Comparison of ENCODE assay signal across 36 cellular contexts in the genomic region with DNA sequence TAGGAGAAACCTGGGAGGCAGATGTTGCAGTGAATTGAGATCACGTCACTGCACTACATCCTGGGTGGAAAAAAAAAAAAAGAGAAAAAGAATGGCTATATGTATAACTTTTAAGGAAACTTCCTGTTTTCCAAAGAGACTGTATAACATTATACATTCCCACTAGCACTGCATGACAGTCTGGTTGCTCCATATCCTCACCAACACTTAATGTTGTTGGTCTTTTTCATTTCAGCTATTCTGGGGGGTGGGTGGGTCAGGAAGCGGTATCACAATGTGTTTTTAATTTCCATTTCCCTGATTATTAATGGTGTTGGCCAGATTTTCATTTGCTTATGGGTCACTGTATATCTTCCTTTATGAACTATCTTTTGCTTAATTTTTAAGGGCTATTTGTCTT. TPM values are rescaled to one million over a fixed set of nuclear protein-coding genes. Genes with fewer than 3 reads are reported as not detected.
"Had no signal": no experiment of that assay in that cellular context is flagged by ENCODE, and none has a peak within 500 bp of the region (broad histone marks: within the 10 kb centered on the region; RNA-seq: fewer than 3 reads in every experiment).

No MANE protein-coding gene starts in this region.

- ATAC-seq: activated naive CD4-positive, alpha-beta T cell treated with anti-CD3 and anti-CD28 coated beads, Interleukin-2, amount 50 U/mL, for 72 hours; activated naive CD8-positive, alpha-beta T cell treated with anti-CD3 and anti-CD28 coated beads, Interleukin-2, amount 50 U/mL, for 24 hours; activated T-cell treated with anti-CD3 and anti-CD28 coated beads, Interleukin-2, amount 50 U/mL, for 4 hours; activated T-cell treated with anti-CD3 and anti-CD28 coated beads, Interleukin-2, amount 50 U/mL, for 72 hours; activated T-helper 17 cell treated with anti-CD3 and anti-CD28 coated beads, Interleukin-2, amount 50 U/mL, for 72 hours; body of pancreas had no signal

- H3K9me3 ChIP-seq: adrenal gland, body of pancreas had no signal

- H3K27me3 ChIP-seq: adrenal gland, ascending aorta, body of pancreas, brain microvascular endothelial cell, breast epithelium, cardiac muscle cell had no signal

- H3K4me1 ChIP-seq: adrenal gland, ascending aorta, breast epithelium had no signal

- FAIRE-seq: astrocyte, bronchial epithelial cell had no signal

- DNase-seq: activated effector memory CD4-positive, alpha-beta T cell treated with anti-CD3 and anti-CD28 coated beads, Interleukin-2, amount 50 U/mL, for 16 hours; activated effector memory CD4-positive, alpha-beta T cell treated with Interleukin-2 at 50 U/mL for 16 hours; activated gamma-delta T cell; activated gamma-delta T cell treated with Interleukin-2 at 50 U/mL for 16 hours; activated naive CD4-positive, alpha-beta T cell; activated naive CD4-positive, alpha-beta T cell treated with anti-CD3 and anti-CD28 coated beads for 36 hours; activated naive CD4-positive, alpha-beta T cell treated with anti-CD3 and anti-CD28 coated beads, Interleukin-2, amount 10 ng/mL, durations not matched to agents 7 days and 5 days; activated naive CD4-positive, alpha-beta T cell treated with anti-CD3 and anti-CD28 coated beads, Interleukin-2, amount 50 U/mL, for 16 hours; activated naive CD4-positive, alpha-beta T cell treated with Interleukin-2 at 50 U/mL for 16 hours; activated naive CD8-positive, alpha-beta T cell treated with anti-CD3 and anti-CD28 coated beads for 36 hours; activated naive CD8-positive, alpha-beta T cell treated with anti-CD3 and anti-CD28 coated beads, Interleukin-2, amount 10 ng/mL, durations not matched to agents 7 days and 5 days; activated naive CD8-positive, alpha-beta T cell treated with anti-CD3 and anti-CD28 coated beads, Interleukin-2, amount 50 U/mL, for 24 hours; activated T-cell treated with anti-CD3 and anti-CD28 coated beads, Interleukin-2, amount 50 U/mL, for 4 hours; activated T-cell treated with anti-CD3 and anti-CD28 coated beads, Interleukin-2, amount 50 U/mL, for 48 hours; activated T-cell treated with anti-CD3 and anti-CD28 coated beads, Interleukin-2, amount 50 U/mL, for 72 hours; adrenal gland; amniotic stem cell; amygdala; anterior cingulate cortex; aorta; body of pancreas; brain microvascular endothelial cell; caudate nucleus; central memory CD4-positive, alpha-beta T cell; cerebellar nuclear complex had no signal

- H3K4me3 ChIP-seq: adrenal gland, ascending aorta, body of pancreas, breast epithelium, cardiac muscle cell had no signal

- H3K36me3 ChIP-seq: adrenal gland, ascending aorta, brain microvascular endothelial cell, breast epithelium, cardiac muscle cell had no signal

- H3K27ac ChIP-seq: adrenal gland, ascending aorta, body of pancreas, brain microvascular endothelial cell, breast epithelium, cardiac muscle cell had no signal

RNA-seq across cellular contexts. Expression of gene LRIT3, which starts 13.4 kb away (rescaled TPM):
- total RNA-seq: activated T-helper 1 cell treated with anti-CD3 and anti-CD28 coated beads, Interleukin-12 subunit alpha, Interleukin-12 subunit beta, Interleukin-2, Interleukin-4 antibody, amounts not matched to agents 30 ng/mL and 10 ng/mL and 1 ng/mL, durations not matched to agents 14 hours and 24 hours and 36 hours; ascending aorta; cardiac septum had no signal

RNA-seq across cellular contexts. Expression of gene RRH, which starts 33.5 kb away (rescaled TPM):
- total RNA-seq: activated naive CD4-positive, alpha-beta T cell treated with anti-CD3 and anti-CD28 coated beads for 36 hours; activated naive CD8-positive, alpha-beta T cell treated with anti-CD3 and anti-CD28 coated beads for 36 hours; activated naive CD8-positive, alpha-beta T cell treated with anti-CD3 and anti-CD28 coated beads, Interleukin-2, amount 10 ng/mL, durations not matched to agents 7 days and 5 days; ascending aorta; body of pancreas; cardiac muscle cell; chondrocyte had no signal
- polyA plus RNA-seq: aorta had no signal

RNA-seq across cellular contexts. Expression of gene GAR1, which starts 45.7 kb away (rescaled TPM):
- total RNA-seq: ascending aorta had no signal

RNA-seq across cellular contexts. Expression of gene EGF, which starts 51.4 kb away (rescaled TPM):
- total RNA-seq: activated naive CD4-positive, alpha-beta T cell treated with anti-CD3 and anti-CD28 coated beads for 36 hours; activated naive CD4-positive, alpha-beta T cell treated with anti-CD3 and anti-CD28 coated beads, Interleukin-2, amount 50 U/mL, for 72 hours; activated naive CD8-positive, alpha-beta T cell treated with anti-CD3 and anti-CD28 coated beads for 36 hours; activated naive CD8-positive, alpha-beta T cell treated with anti-CD3 and anti-CD28 coated beads, Interleukin-2, amount 10 ng/mL, durations not matched to agents 7 days and 5 days; activated T-cell treated with anti-CD3 and anti-CD28 coated beads, Interleukin-2, amount 50 U/mL, for 72 hours; activated T-helper 1 cell treated with anti-CD3 and anti-CD28 coated beads, Interleukin-12 subunit alpha, Interleukin-12 subunit beta, Interleukin-2, Interleukin-4 antibody, amounts not matched to agents 30 ng/mL and 10 ng/mL and 1 ng/mL, durations not matched to agents 14 hours and 24 hours and 36 hours; activated T-helper 17 cell treated with anti-CD3 and anti-CD28 coated beads, Interleukin-2, amount 50 U/mL, for 72 hours; activated T-helper 2 cell treated with anti-CD3 and anti-CD28 coated beads, Interferon-gamma antibody, Interleukin-2, Interleukin-4, amounts not matched to agents 10 μg/mL and 5 μg/mL and 100 μg/mL, durations not matched to agents 14 hours and 24 hours and 36 hours; ascending aorta had no signal

RNA-seq across cellular contexts. Expression of gene CFI, which starts 59.5 kb away (rescaled TPM):
- total RNA-seq: activated naive CD4-positive, alpha-beta T cell treated with anti-CD3 and anti-CD28 coated beads for 36 hours; activated naive CD4-positive, alpha-beta T cell treated with anti-CD3 and anti-CD28 coated beads, Interleukin-2, amount 50 U/mL, for 72 hours; activated naive CD8-positive, alpha-beta T cell treated with anti-CD3 and anti-CD28 coated beads for 36 hours; activated naive CD8-positive, alpha-beta T cell treated with anti-CD3 and anti-CD28 coated beads, Interleukin-2, amount 10 ng/mL, durations not matched to agents 7 days and 5 days; activated T-helper 17 cell treated with anti-CD3 and anti-CD28 coated beads, Interleukin-2, amount 50 U/mL, for 72 hours; astrocyte; bronchial epithelial cell; chondrocyte had no signal
